ENCODE assay signal across 2 cellular contexts in the genomic region with DNA sequence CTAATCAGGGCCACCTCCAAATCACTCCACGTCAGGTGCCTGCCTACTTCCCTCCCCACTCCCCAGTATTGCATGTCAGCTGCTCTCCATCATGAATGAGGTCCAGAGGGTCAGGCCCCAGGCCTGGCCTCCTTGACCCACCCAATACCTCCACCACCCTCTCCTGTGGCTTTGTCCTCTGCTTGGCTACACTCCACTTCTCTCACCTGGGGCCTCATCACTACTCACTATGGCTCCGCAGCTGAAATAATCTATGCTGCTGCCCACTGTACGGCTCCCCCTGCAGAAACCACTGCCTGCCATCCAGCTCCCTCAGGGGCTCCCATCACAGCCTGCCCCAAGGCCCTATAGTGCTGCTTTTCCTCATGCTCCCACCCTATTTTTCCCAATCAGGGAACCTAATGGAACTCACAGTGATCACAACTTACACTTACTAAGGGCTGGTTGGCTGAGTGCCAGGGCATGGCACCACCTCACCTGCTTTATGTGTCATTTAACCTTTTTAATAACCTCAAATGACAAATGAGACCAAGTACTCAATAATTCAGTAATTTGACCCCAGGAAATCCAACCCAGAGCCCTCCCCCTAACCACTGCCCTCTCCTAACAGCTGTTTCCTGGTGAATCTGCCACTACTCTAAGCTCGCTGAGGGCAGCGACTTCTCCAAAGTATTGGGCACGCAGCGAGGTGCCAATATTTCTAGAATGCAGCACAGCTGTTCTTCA.
TF ChIP-seq lines count a peak whose summit lies in the region.

No MANE protein-coding gene starts in this region.

TF ChIP-seq in Ishikawa, 13 proteins besides CTCF, POLR2A, EP300 and RAD21:
- no peak for TF ChIP-seq CEBPB (IDR thresholded peaks at IDR 0.05)
- peak; percentile 63 for TF ChIP-seq NFIC (IDR thresholded peaks at IDR 0.05)
- TF ChIP-seq TAF1 (IDR thresholded peaks at IDR 0.05; ENCODE audit: low read depth): no peak
- TF ChIP-seq, protein P1, sequence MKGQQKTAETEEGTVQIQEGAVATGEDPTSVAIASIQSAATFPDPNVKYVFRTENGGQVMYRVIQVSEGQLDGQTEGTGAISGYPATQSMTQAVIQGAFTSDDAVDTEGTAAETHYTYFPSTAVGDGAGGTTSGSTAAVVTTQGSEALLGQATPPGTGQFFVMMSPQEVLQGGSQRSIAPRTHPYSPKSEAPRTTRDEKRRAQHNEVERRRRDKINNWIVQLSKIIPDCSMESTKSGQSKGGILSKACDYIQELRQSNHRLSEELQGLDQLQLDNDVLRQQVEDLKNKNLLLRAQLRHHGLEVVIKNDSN (IDR thresholded peaks at IDR 0.05): no peak
TF ChIP-seq in Ishikawa: peak in this region for 1.

TF ChIP-seq in K562, 482 proteins besides CTCF, POLR2A, EP300 and RAD21:
- TF ChIP-seq SP1 (CRISPR knock-in tag; IDR thresholded peaks at IDR 0.05) (0 out of 2 replicates have a peak, but pooled peaks have one; percentile 3), NFIC (IDR thresholded peaks at IDR 0.05) (peak; percentile 83), PML (IDR thresholded peaks at IDR 0.05; ENCODE audit: low read length) (no peak), DACH1 (IDR thresholded peaks at IDR 0.05; ENCODE audit: partially characterized antibody) (peak; percentile 60)
- TF ChIP-seq, protein P2, sequence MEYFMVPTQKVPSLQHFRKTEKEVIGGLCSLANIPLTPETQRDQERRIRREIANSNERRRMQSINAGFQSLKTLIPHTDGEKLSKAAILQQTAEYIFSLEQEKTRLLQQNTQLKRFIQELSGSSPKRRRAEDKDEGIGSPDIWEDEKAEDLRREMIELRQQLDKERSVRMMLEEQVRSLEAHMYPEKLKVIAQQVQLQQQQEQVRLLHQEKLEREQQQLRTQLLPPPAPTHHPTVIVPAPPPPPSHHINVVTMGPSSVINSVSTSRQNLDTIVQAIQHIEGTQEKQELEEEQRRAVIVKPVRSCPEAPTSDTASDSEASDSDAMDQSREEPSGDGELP (CRISPR knock-in tag; IDR thresholded peaks at IDR 0.05; ENCODE audit: borderline replicate concordance): peak; percentile 62
- TF ChIP-seq, protein P3, sequence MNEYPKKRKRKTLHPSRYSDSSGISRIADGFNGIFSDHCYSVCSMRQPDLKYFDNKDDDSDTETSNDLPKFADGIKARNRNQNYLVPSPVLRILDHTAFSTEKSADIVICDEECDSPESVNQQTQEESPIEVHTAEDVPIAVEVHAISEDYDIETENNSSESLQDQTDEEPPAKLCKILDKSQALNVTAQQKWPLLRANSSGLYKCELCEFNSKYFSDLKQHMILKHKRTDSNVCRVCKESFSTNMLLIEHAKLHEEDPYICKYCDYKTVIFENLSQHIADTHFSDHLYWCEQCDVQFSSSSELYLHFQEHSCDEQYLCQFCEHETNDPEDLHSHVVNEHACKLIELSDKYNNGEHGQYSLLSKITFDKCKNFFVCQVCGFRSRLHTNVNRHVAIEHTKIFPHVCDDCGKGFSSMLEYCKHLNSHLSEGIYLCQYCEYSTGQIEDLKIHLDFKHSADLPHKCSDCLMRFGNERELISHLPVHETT (CRISPR knock-in tag; conservative IDR thresholded peaks at IDR 0.05 in 1 of 2, IDR thresholded peaks at IDR 0.05 in 1 of 2): no peak
